ENCODE assay signal across 9 cellular contexts in genomic region chr17:58120195-58120822, GRCh38. TPM values are rescaled to one million over a fixed set of nuclear protein-coding genes. Genes with fewer than 3 reads are reported as not detected.
DNase-seq lines count a peak whose midpoint lies in the region; ATAC-seq and TF ChIP-seq lines count a peak whose summit lies in the region.
"Had no signal": no experiment of that assay in that cellular context is flagged by ENCODE, and none has a peak within 500 bp of the region (broad histone marks: within the 10 kb centered on the region; RNA-seq: fewer than 3 reads in every experiment).

No MANE protein-coding gene starts in this region.

- peak; percentile 66 for DNase-seq in GM23248
- DNase-seq in PC-9, result peak; percentile 24 to 61
- DNase-seq in body of pancreas, result peak; percentile 50 to 64 (median 57)
- peak; percentile 74 for DNase-seq in myocyte (ENCODE audit: low read depth)
- DNase-seq in DMS153 (lab: John Stamatoyannopoulos, UW), result no peak

- H3K27me3 ChIP-seq in GM23248 (replicated peaks; ENCODE audit: insufficient read depth), result no peaks in the 10 kb centered on the region
- peaks cover 38% of the 10 kb centered on the region for H3K27me3 ChIP-seq in PC-9 (ENCODE audit: insufficient read depth, low read depth)
- no peaks in the 10 kb centered on the region for H3K27me3 ChIP-seq in body of pancreas

- H3K9ac ChIP-seq in GM23248, result no peak overlapping the region

- TF ChIP-seq POLR2A in body of pancreas (IDR thresholded peaks at IDR 0.05), result no peak
- no peak for TF ChIP-seq POLR2A in GM18505 (IDR thresholded peaks at IDR 0.05; ENCODE audit: borderline replicate concordance, extremely low read depth, insufficient read depth, insufficient read length)

- no peaks in the 10 kb centered on the region for H3K9me3 ChIP-seq in GM23248 (ENCODE audit: low read depth)
- H3K9me3 ChIP-seq in PC-9 (ENCODE audit: insufficient read depth, low read depth), result no peaks in the 10 kb centered on the region
- H3K9me3 ChIP-seq in body of pancreas, result no peaks in the 10 kb centered on the region
- H3K9me3 ChIP-seq: SJSA1 had no signal

- in situ Hi-C loops in GM23248 (cut with MboI), result no loop called here

- H2AFZ ChIP-seq in GM23248 (no peak overlapping the region), PC-9 (no peak overlapping the region)

- H3K4me3 ChIP-seq in GM23248, result no peak overlapping the region
- no peak overlapping the region for H3K4me3 ChIP-seq in PC-9
- H3K4me3 ChIP-seq in body of pancreas, result no peak overlapping the region
- H3K4me3 ChIP-seq: SJSA1 had no signal

- H3K9me2 ChIP-seq in GM23248 (ENCODE audit: insufficient read depth) (no peaks in the 10 kb centered on the region), PC-9 (ENCODE audit: insufficient read depth) (no peaks in the 10 kb centered on the region)

- BruUV-seq in PC-9 (replicated peaks; lab: Mats Ljungman, UMichigan), result no TSS peak

- H4K20me1 ChIP-seq in GM23248 (ENCODE audit: insufficient read depth) (no peaks in the 10 kb centered on the region), PC-9 (ENCODE audit: insufficient read depth) (0 out of 2 replicates have a peak, but pooled peaks cover 4% of the 10 kb centered on the region)

- H3K4me1 ChIP-seq in GM23248 (ENCODE audit: insufficient read depth) (no peaks in the 10 kb centered on the region), PC-9 (replicated peaks; ENCODE audit: insufficient read depth) (no peaks in the 10 kb centered on the region), body of pancreas (no peaks in the 10 kb centered on the region)
- H3K4me1 ChIP-seq: SJSA1 had no signal

- H3F3A ChIP-seq in GM23248 (ENCODE audit: insufficient read depth) (no peaks in the 10 kb centered on the region), PC-9 (ENCODE audit: insufficient read depth, low read depth) (no peaks in the 10 kb centered on the region)

- ATAC-seq in body of pancreas, result no peak
- no peak for ATAC-seq in GM18505 (IDR thresholded peaks at IDR 0.05; ENCODE audit: unreplicated experiment)
- ATAC-seq in HG02623 (IDR thresholded peaks at IDR 0.05; ENCODE audit: unreplicated experiment), result no peak
- no peak for ATAC-seq in GM18498 (IDR thresholded peaks at IDR 0.05; ENCODE audit: unreplicated experiment)

- H3K4me2 ChIP-seq in GM23248 (ENCODE audit: unreplicated experiment) (no peak overlapping the region), PC-9 (no peak overlapping the region)

- H3K79me2 ChIP-seq in GM23248 (ENCODE audit: insufficient read depth) (no peaks in the 10 kb centered on the region), PC-9 (ENCODE audit: low read depth) (no peaks in the 10 kb centered on the region)

- WGBS in GM23248 (ENCODE audit: low coverage in 1 of 2, low lambda C conversion rate in 2 of 2, missing lambda C conversion rate in 2 of 2), 2 experiments, result 17 to 29% methylated on average over 7 of the region's 7 CpGs
- 18 to 21% methylated on average over 7 of the region's 7 CpGs for WGBS in body of pancreas, 2 donors

- intact Hi-C loops in PC-9 (cut with micrococcal nuclease; ENCODE audit: unreplicated experiment), result no loop called here
- intact Hi-C loops in body of pancreas (cut with DNase I), result no loop called here

- POLR2A ChIA-PET in PC-9 (lab: Charles Lee; ENCODE audit: unreplicated experiment), result interaction anchor here (0.6 to 0.7 kb wide), 2 partner anchors 98 to 232 kb away, joined by 5 to 6 read pairs; no protein-coding TSS in a partner anchor

- CTCF ChIA-PET in PC-9 (lab: Charles Lee), result no interaction called here

- H3K27ac ChIP-seq in GM23248 (no peak overlapping the region), PC-9 (no peak overlapping the region), body of pancreas (no peak overlapping the region)
- H3K27ac ChIP-seq: SJSA1 had no signal

- no peaks in the 10 kb centered on the region for H3K36me3 ChIP-seq in GM23248 (ENCODE audit: low read depth)
- no peaks in the 10 kb centered on the region for H3K36me3 ChIP-seq in PC-9 (ENCODE audit: low read depth)
- no peaks in the 10 kb centered on the region for H3K36me3 ChIP-seq in body of pancreas (replicated peaks in 1 of 2; ENCODE audit: insufficient read depth in 1 of 2, low read depth in 2 of 2)
- H3K36me3 ChIP-seq: SJSA1 had no signal

- TF ChIP-seq CTCF in PC-9 (conservative IDR thresholded peaks at IDR 0.05) (no peak), body of pancreas (IDR thresholded peaks at IDR 0.05) (no peak)

RNA-seq across cellular contexts. Expression of gene OR4D1, which starts 27.9 kb away (rescaled TPM):
- total RNA-seq in GM23248 (2014; rRNA removed; shearing (Covaris generic)), result not detected in 2 replicates
- not detected in 2 replicates for polyA plus RNA-seq in GM23248 (2016; fragmentation: Nextera tagmentation; extraction: Ambion mirVana)
- total RNA-seq in PC-9 (2021), result not detected in 2 replicates
- total RNA-seq in body of pancreas, result not detected
- total RNA-seq in myocyte, result not detected in 2 replicates
- not detected for polyA plus RNA-seq in myocyte (2012)

RNA-seq across cellular contexts. Expression of gene DYNLL2, which starts 37.1 kb away (rescaled TPM):
- 9.9 and 11.3 TPM in 2 replicates for total RNA-seq in GM23248 (2014; rRNA removed; shearing (Covaris generic))
- 1.0 and 1.5 TPM in 2 replicates for polyA plus RNA-seq in GM23248 (2016; fragmentation: Nextera tagmentation; extraction: Ambion mirVana)
- total RNA-seq in PC-9 (2021) (29.3 and 36.2 TPM in 2 replicates), body of pancreas (10 to 100 TPM; 10.6 to 14.5 TPM), myocyte (10.1 and 12.8 TPM in 2 replicates)
- polyA plus RNA-seq in myocyte (2012), result 30.7 TPM

RNA-seq across cellular contexts. Expression of gene OR4D2, which starts 46.5 kb away (rescaled TPM):
- not detected in 2 replicates for total RNA-seq in GM23248 (2014; rRNA removed; shearing (Covaris generic))
- not detected in 2 replicates for polyA plus RNA-seq in GM23248 (2016; fragmentation: Nextera tagmentation; extraction: Ambion mirVana)
- total RNA-seq in PC-9 (2021) (not detected in 2 replicates), body of pancreas (not detected), myocyte (not detected in 2 replicates)
- not detected for polyA plus RNA-seq in myocyte (2012)
- total RNA-seq: SJSA1 had no signal
